Comparison of ENCODE assay signal across 8 cellular contexts in the genomic region with DNA sequence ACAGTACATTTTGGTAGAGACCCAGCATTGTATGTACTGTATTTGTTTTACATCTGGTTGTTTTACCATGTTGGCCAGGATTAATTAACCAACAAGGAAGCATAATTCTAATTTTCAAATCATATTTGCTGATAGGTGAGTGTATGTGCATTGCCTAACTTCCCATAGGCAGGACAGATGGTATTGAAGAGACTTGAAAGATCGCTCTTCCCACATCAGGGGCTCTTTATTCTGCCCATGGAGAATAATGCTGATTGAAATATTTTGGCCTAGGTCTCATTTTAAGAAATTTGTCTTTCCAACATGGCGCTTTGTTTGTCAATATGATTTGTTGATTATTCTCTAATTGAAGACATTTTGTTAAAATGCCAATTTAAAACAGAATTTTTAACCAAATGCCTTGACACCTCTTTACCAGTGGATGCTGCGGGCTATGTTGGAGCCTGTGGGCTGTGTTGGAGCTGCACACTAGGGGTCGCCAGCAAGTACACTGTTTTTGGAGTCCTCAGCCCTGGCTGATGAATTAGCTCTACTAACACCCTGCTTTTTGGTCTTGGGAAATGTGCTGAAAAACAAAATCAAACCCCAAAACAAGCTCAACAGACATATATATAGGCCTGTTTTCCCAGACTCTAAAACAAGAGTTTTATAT. TPM values are rescaled to one million over a fixed set of nuclear protein-coding genes. Genes with fewer than 3 reads are reported as not detected.
DNase-seq lines count a peak whose midpoint lies in the region; ATAC-seq and FAIRE-seq lines count a peak whose summit lies in the region.

No MANE protein-coding gene starts in this region.

- peaks cover 2% of the 10 kb centered on the region for H3K4me1 Mint-ChIP-seq in activated T-helper 2 cell treated with anti-CD3 and anti-CD28 coated beads, Interferon-gamma antibody, Interleukin-2, Interleukin-4, amounts not matched to agents 10 μg/mL and 5 μg/mL and 100 μg/mL, durations not matched to agents 14 hours and 24 hours and 36 hours (ENCODE audit: low read depth)

- no peaks in the 10 kb centered on the region for H3K9me3 Mint-ChIP-seq in activated T-helper 2 cell treated with anti-CD3 and anti-CD28 coated beads, Interferon-gamma antibody, Interleukin-2, Interleukin-4, amounts not matched to agents 10 μg/mL and 5 μg/mL and 100 μg/mL, durations not matched to agents 14 hours and 24 hours and 36 hours

- no peak for FAIRE-seq in frontal cortex (lab: Jason Lieb, UNC)

- DNase-seq in activated CD4-positive, alpha-beta T cell treated with anti-CD3 and anti-CD28 coated beads for 48 hours: peak; percentile 38
- DNase-seq in activated CD4-positive, alpha-beta T cell treated with anti-CD3 and anti-CD28 coated beads for 4 hours: no peak
- DNase-seq in SJCRH30: peak; percentile 2 to 38
- DNase-seq in left ventricle myocardium superior: peak; percentile 41
- no peak for DNase-seq in effector CD4-positive, alpha-beta T cell
- DNase-seq in activated T-helper 2 cell treated with anti-CD3 and anti-CD28 coated beads, Interferon-gamma antibody, Interleukin-2, Interleukin-4, amounts not matched to agents 10 μg/mL and 5 μg/mL and 100 μg/mL, durations not matched to agents 14 hours and 24 hours and 36 hours (ENCODE audit: low spot score): no peak
- no peak for DNase-seq in frontal cortex (ENCODE audit: low spot score in 2 of 2)

- H3K27ac Mint-ChIP-seq in activated T-helper 2 cell treated with anti-CD3 and anti-CD28 coated beads, Interferon-gamma antibody, Interleukin-2, Interleukin-4, amounts not matched to agents 10 μg/mL and 5 μg/mL and 100 μg/mL, durations not matched to agents 14 hours and 24 hours and 36 hours: no peak overlapping the region

- no peak overlapping the region for H3K27ac ChIP-seq in SJCRH30

- H3K36me3 Mint-ChIP-seq in activated T-helper 2 cell treated with anti-CD3 and anti-CD28 coated beads, Interferon-gamma antibody, Interleukin-2, Interleukin-4, amounts not matched to agents 10 μg/mL and 5 μg/mL and 100 μg/mL, durations not matched to agents 14 hours and 24 hours and 36 hours (ENCODE audit: low read depth): no peaks in the 10 kb centered on the region

- no peaks in the 10 kb centered on the region for H3K4me1 ChIP-seq in SJCRH30

- H3K27me3 ChIP-seq in SJCRH30: no peaks in the 10 kb centered on the region

- intact Hi-C loops in left ventricle myocardium superior (cut with micrococcal nuclease): no loop called here
- intact Hi-C loops in activated T-helper 2 cell treated with anti-CD3 and anti-CD28 coated beads, Interferon-gamma antibody, Interleukin-2, Interleukin-4, amounts not matched to agents 10 μg/mL and 5 μg/mL and 100 μg/mL, durations not matched to agents 14 hours and 24 hours and 36 hours (cut with micrococcal nuclease): loop anchor here (2.0 kb wide), 1 partner anchor 78 kb away; no protein-coding TSS in a partner anchor

- no peaks in the 10 kb centered on the region for H3K36me3 ChIP-seq in SJCRH30

- no peaks in the 10 kb centered on the region for H3K27me3 Mint-ChIP-seq in activated T-helper 2 cell treated with anti-CD3 and anti-CD28 coated beads, Interferon-gamma antibody, Interleukin-2, Interleukin-4, amounts not matched to agents 10 μg/mL and 5 μg/mL and 100 μg/mL, durations not matched to agents 14 hours and 24 hours and 36 hours (ENCODE audit: low read depth)

- ATAC-seq in HG02852 (IDR thresholded peaks at IDR 0.05; ENCODE audit: unreplicated experiment) (peak; percentile 31), left ventricle myocardium superior (peak; percentile 59)

- H3K9me3 ChIP-seq in SJCRH30 (replicated peaks): no peaks in the 10 kb centered on the region

- no peak overlapping the region for H3K4me3 Mint-ChIP-seq in activated T-helper 2 cell treated with anti-CD3 and anti-CD28 coated beads, Interferon-gamma antibody, Interleukin-2, Interleukin-4, amounts not matched to agents 10 μg/mL and 5 μg/mL and 100 μg/mL, durations not matched to agents 14 hours and 24 hours and 36 hours (ENCODE audit: low read depth)

- H3K4me3 ChIP-seq in SJCRH30: no peak overlapping the region

RNA-seq across cellular contexts. Expression of gene P2RY12, which starts 5.3 kb away (rescaled TPM):
- total RNA-seq in SJCRH30 (2014; rRNA removed; shearing (Covaris generic)): not detected in 2 replicates
- 1.0 TPM for total RNA-seq in left ventricle myocardium superior
- total RNA-seq in activated T-helper 2 cell treated with anti-CD3 and anti-CD28 coated beads, Interferon-gamma antibody, Interleukin-2, Interleukin-4, amounts not matched to agents 10 μg/mL and 5 μg/mL and 100 μg/mL, durations not matched to agents 14 hours and 24 hours and 36 hours: not detected in 2 replicates
- total RNA-seq in frontal cortex: 17.5 TPM

RNA-seq across cellular contexts. Expression of gene P2RY13, which starts 49.9 kb away (rescaled TPM):
- not detected in 2 replicates for total RNA-seq in SJCRH30 (2014; rRNA removed; shearing (Covaris generic))
- 1.2 TPM for total RNA-seq in left ventricle myocardium superior
- total RNA-seq in activated T-helper 2 cell treated with anti-CD3 and anti-CD28 coated beads, Interferon-gamma antibody, Interleukin-2, Interleukin-4, amounts not matched to agents 10 μg/mL and 5 μg/mL and 100 μg/mL, durations not matched to agents 14 hours and 24 hours and 36 hours: not detected in 2 replicates
- 1.6 TPM for total RNA-seq in frontal cortex

Comparison
In these comparisons a context has a peak if more than half of its experiments do, and no peak if none do; other contexts are left out.
1. DNase-seq: peak in activated CD4-positive, alpha-beta T cell treated with anti-CD3 and anti-CD28 coated beads for 48 hours (single experiment), SJCRH30 (2 of 2) and left ventricle myocardium superior (single experiment); none in activated CD4-positive, alpha-beta T cell treated with anti-CD3 and anti-CD28 coated beads for 4 hours (0 of 2), effector CD4-positive, alpha-beta T cell (single experiment), activated T-helper 2 cell treated with anti-CD3 and anti-CD28 coated beads, Interferon-gamma antibody, Interleukin-2, Interleukin-4, amounts not matched to agents 10 μg/mL and 5 μg/mL and 100 μg/mL, durations not matched to agents 14 hours and 24 hours and 36 hours (single experiment) and frontal cortex (0 of 2).